Comparison of ENCODE assay signal across 15 cellular contexts in genomic region chr15:69132430-69132829, GRCh38. TPM values are rescaled to one million over a fixed set of nuclear protein-coding genes. Genes with fewer than 3 reads are reported as not detected.
DNase-seq lines count a peak whose midpoint lies in the region; ATAC-seq and TF ChIP-seq lines count a peak whose summit lies in the region.
"Had no signal": no experiment of that assay in that cellular context is flagged by ENCODE, and none has a peak within 500 bp of the region (broad histone marks: within the 10 kb centered on the region; RNA-seq: fewer than 3 reads in every experiment).

No MANE protein-coding gene starts in this region.

- H3K36me3 ChIP-seq in liver (ENCODE audit: control insufficient read depth in 4 of 4, insufficient read depth in 3 of 4, low read depth in 1 of 4, low read length in 3 of 4) (no peaks in the 10 kb centered on the region), upper lobe of right lung (no peaks in the 10 kb centered on the region), GM23248 (ENCODE audit: low read depth) (no peaks in the 10 kb centered on the region)
- H3K36me3 ChIP-seq: BLaER1, HAP-1 had no signal

- no peak overlapping the region for H3K4me2 ChIP-seq in GM23248 (ENCODE audit: unreplicated experiment)

- in situ Hi-C loops in GM23248 (cut with MboI): no loop called here

- 95% methylated on average over 4 of the region's 4 CpGs for WGBS in liver
- 77 to 79% methylated on average over 4 of the region's 4 CpGs for WGBS in GM23248 (ENCODE audit: low coverage in 1 of 2, low lambda C conversion rate in 2 of 2, missing lambda C conversion rate in 2 of 2), 2 experiments

- intact Hi-C loops in CD14-positive monocyte (cut with micrococcal nuclease) (no loop called here), upper lobe of right lung (cut with DNase I) (no loop called here)

- DNase-seq in CD14-positive monocyte (ENCODE audit: low spot score) (no peak), upper lobe of right lung (no peak), GM23248 (no peak)
- no peak for DNase-seq in activated CD4-positive, CD25-positive, alpha-beta regulatory T cell (lab: John Stamatoyannopoulos, UW)
- DNase-seq: 8988T; CD4-positive, alpha-beta T cell; DMS79; EL; GOT3; IMR-90 had no signal

- H3K27ac Mint-ChIP-seq in CD14-positive monocyte: peak overlapping the region; percentile 88 to 97 (median 93)
- H3K27ac Mint-ChIP-seq: CD4-positive, alpha-beta T cell had no signal

- TF ChIP-seq RAD21 in liver (IDR thresholded peaks at IDR 0.05): no peak

- no peaks in the 10 kb centered on the region for H3K27me3 ChIP-seq in liver (ENCODE audit: control insufficient read depth in 4 of 4, insufficient read depth in 4 of 4, low read length in 3 of 4)
- no peaks in the 10 kb centered on the region for H3K27me3 ChIP-seq in upper lobe of right lung
- peaks cover 5% of the 10 kb centered on the region; the same call in 1 of the 2 replicates for H3K27me3 ChIP-seq in GM23248 (replicated peaks; ENCODE audit: insufficient read depth)
- H3K27me3 ChIP-seq: BLaER1 had no signal

- H4K20me1 ChIP-seq in GM23248 (ENCODE audit: insufficient read depth): no peaks in the 10 kb centered on the region
- H4K20me1 ChIP-seq: BLaER1 had no signal

- no peaks in the 10 kb centered on the region for H3K9me3 Mint-ChIP-seq in CD14-positive monocyte
- H3K9me3 Mint-ChIP-seq: CD4-positive, alpha-beta T cell had no signal

- H3F3A ChIP-seq in GM23248 (ENCODE audit: insufficient read depth): 0 out of 2 replicates have a peak, but pooled peaks cover 3% of the 10 kb centered on the region

- TF ChIP-seq CTCF in CD14-positive monocyte (IDR thresholded peaks at IDR 0.05) (no peak), liver (IDR thresholded peaks at IDR 0.05; ENCODE audit: low read depth, low read length, missing input control) (no peak), upper lobe of right lung (IDR thresholded peaks at IDR 0.05) (no peak)

- H3K79me2 ChIP-seq in GM23248 (ENCODE audit: insufficient read depth): no peaks in the 10 kb centered on the region

- peaks cover 2 to 4% (median 2%) of the 10 kb centered on the region in 3 donors for H3K27me3 Mint-ChIP-seq in CD14-positive monocyte (ENCODE audit: low read depth in 3 of 3)

- no peak overlapping the region for H2AFZ ChIP-seq in GM23248

- H3K4me1 Mint-ChIP-seq in CD14-positive monocyte: peaks cover 67% of the 10 kb centered on the region

- H3K9ac ChIP-seq in liver (ENCODE audit: low read depth in 1 of 2, low read length in 2 of 2) (no peak overlapping the region), GM23248 (no peak overlapping the region)
- H3K9ac ChIP-seq: BLaER1 had no signal

- H3K9me3 ChIP-seq in liver (ENCODE audit: control insufficient read depth in 4 of 4, low read length in 3 of 4) (no peaks in the 10 kb centered on the region), upper lobe of right lung (no peaks in the 10 kb centered on the region), GM23248 (ENCODE audit: low read depth) (no peaks in the 10 kb centered on the region)
- H3K9me3 ChIP-seq: BLaER1, HAP-1 had no signal

- H3K4me3 Mint-ChIP-seq in CD14-positive monocyte: peak overlapping the region; percentile 61 to 82
- H3K4me3 Mint-ChIP-seq: CD4-positive, alpha-beta T cell had no signal

- no peak for ATAC-seq in upper lobe of right lung
- ATAC-seq in GM21526 (IDR thresholded peaks at IDR 0.05; ENCODE audit: low FRiP score, unreplicated experiment): no peak

- H3K36me3 Mint-ChIP-seq in CD14-positive monocyte: no peaks in the 10 kb centered on the region

- no peak overlapping the region for H3K4me3 ChIP-seq in liver (ENCODE audit: low read depth in 1 of 3, low read length in 3 of 3)
- H3K4me3 ChIP-seq in upper lobe of right lung: no peak overlapping the region
- no peak overlapping the region for H3K4me3 ChIP-seq in GM23248
- H3K4me3 ChIP-seq: BLaER1, HAP-1 had no signal

- H3K4me1 ChIP-seq in liver (ENCODE audit: control insufficient read depth in 4 of 4, insufficient read depth in 4 of 4, low read length in 3 of 4) (peaks cover 18 to 60% (median 54%) of the 10 kb centered on the region in 4 donors), upper lobe of right lung (peaks cover 29% of the 10 kb centered on the region), GM23248 (ENCODE audit: insufficient read depth) (peaks cover 8% of the 10 kb centered on the region)
- H3K4me1 ChIP-seq: HAP-1 had no signal

- H3K9me2 ChIP-seq in GM23248 (ENCODE audit: insufficient read depth): no peaks in the 10 kb centered on the region

- peak overlapping the region; percentile 63 for H3K27ac ChIP-seq in cingulate gyrus (ENCODE audit: low read depth, low read length)
- H3K27ac ChIP-seq in liver (ENCODE audit: low read depth in 1 of 2, low read length in 2 of 2): peak overlapping the region; percentile 9 to 61
- peak overlapping the region; percentile 36 for H3K27ac ChIP-seq in upper lobe of right lung
- H3K27ac ChIP-seq in GM23248: no peak overlapping the region
- H3K27ac ChIP-seq: BLaER1 had no signal

TF ChIP-seq in liver, 16 proteins besides CTCF, POLR2A, EP300 and RAD21:
- no peak for TF ChIP-seq TAF1 (conservative IDR thresholded peaks at IDR 0.05)
- no peak for TF ChIP-seq YY1 (IDR thresholded peaks at IDR 0.05)

RNA-seq across cellular contexts. Expression of gene GLCE, which starts 28.0 kb away (rescaled TPM):
- polyA plus RNA-seq in CD14-positive monocyte (10 to 100 TPM; 24.0 to 24.3 TPM), liver (1 to 10 TPM; 6.8 to 9.9 TPM), GM23248 (2016; fragmentation: Nextera tagmentation; extraction: Ambion mirVana) (9.3 and 9.7 TPM in 2 replicates)
- total RNA-seq in liver (10 to 100 TPM; 17.5 to 26.3 TPM), upper lobe of right lung (23.8 TPM)
- total RNA-seq in GM23248 (2014; rRNA removed; shearing (Covaris generic)): 12.4 and 17.1 TPM in 2 replicates
